23 cellular contexts compared by ENCODE assay signal in the genomic region with DNA sequence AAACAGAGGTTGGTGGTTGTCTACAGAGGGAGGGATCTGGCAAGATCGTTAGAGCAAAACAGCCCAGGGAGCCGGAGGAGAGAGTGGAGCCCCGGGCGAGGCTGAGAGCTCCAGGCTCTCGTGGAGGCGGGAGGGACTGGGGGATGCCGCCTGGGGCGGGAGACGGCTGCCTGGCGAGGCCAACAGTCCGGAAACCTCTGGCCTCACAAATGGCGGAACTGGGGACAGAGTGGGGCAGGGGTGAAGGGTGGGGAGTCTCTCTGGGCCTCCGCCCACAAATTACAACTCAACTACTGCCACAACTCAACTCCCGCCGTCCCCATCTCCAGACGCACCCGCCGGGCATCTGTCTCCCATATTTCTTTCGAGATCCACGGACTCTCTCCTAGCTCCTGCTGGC. TPM values are rescaled to one million over a fixed set of nuclear protein-coding genes. Genes with fewer than 3 reads are reported as not detected.
"Had no signal": no experiment of that assay in that cellular context is flagged by ENCODE, and none has a peak within 500 bp of the region (broad histone marks: within the 10 kb centered on the region; RNA-seq: fewer than 3 reads in every experiment).

No MANE protein-coding gene starts in this region.

- ATAC-seq: activated T-cell treated with anti-CD3 and anti-CD28 coated beads, Interleukin-2, amount 50 U/mL, for 72 hours; body of pancreas; foreskin keratinocyte; mucosa of descending colon; upper lobe of right lung had no signal

- H3K9ac ChIP-seq: neural progenitor cell had no signal

- H3K36me3 ChIP-seq: neural progenitor cell had no signal

- H3K9me3 Mint-ChIP-seq: activated CD4-positive, alpha-beta memory T cell treated with anti-CD3 and anti-CD28 coated beads for 36 hours; activated naive CD4-positive, alpha-beta T cell treated with anti-CD3 and anti-CD28 coated beads, Interleukin-2, amount 50 U/mL, for 24 hours; activated T-cell treated with anti-CD3 and anti-CD28 coated beads, Interleukin-2, amount 50 U/mL, for 72 hours; dendritic cell treated with granulocyte-macrophage colony-stimulating factor and Interleukin-4, amounts not matched to agents 40 ng/mL and 50 ng/mL, for 4 days; neural progenitor cell; T-helper 1 cell treated with Interleukin-12 subunit alpha and Interleukin-12 subunit beta and Interleukin-4 antibody, amounts not matched to agents 30 μg/mL and 1 μg/mL, for 36 hours had no signal

- H3K27ac Mint-ChIP-seq: activated CD4-positive, alpha-beta memory T cell treated with anti-CD3 and anti-CD28 coated beads for 36 hours; activated naive CD4-positive, alpha-beta T cell treated with anti-CD3 and anti-CD28 coated beads, Interleukin-2, amount 50 U/mL, for 24 hours; activated T-cell treated with anti-CD3 and anti-CD28 coated beads, Interleukin-2, amount 50 U/mL, for 72 hours; dendritic cell treated with granulocyte-macrophage colony-stimulating factor and Interleukin-4, amounts not matched to agents 40 ng/mL and 50 ng/mL, for 4 days; T-helper 1 cell treated with Interleukin-12 subunit alpha and Interleukin-12 subunit beta and Interleukin-4 antibody, amounts not matched to agents 30 μg/mL and 1 μg/mL, for 36 hours had no signal

- H3K27me3 ChIP-seq: body of pancreas, cardiac muscle cell, foreskin keratinocyte, neural progenitor cell, upper lobe of right lung had no signal

- H3K27me3 Mint-ChIP-seq: activated CD4-positive, alpha-beta memory T cell treated with anti-CD3 and anti-CD28 coated beads for 36 hours; activated naive CD4-positive, alpha-beta T cell treated with anti-CD3 and anti-CD28 coated beads, Interleukin-2, amount 50 U/mL, for 24 hours; dendritic cell treated with granulocyte-macrophage colony-stimulating factor and Interleukin-4, amounts not matched to agents 40 ng/mL and 50 ng/mL, for 4 days had no signal

- H3K9me3 ChIP-seq: body of pancreas, mucosa of descending colon, upper lobe of right lung had no signal

- H3K4me3 ChIP-seq: body of pancreas, cardiac muscle cell, mucosa of descending colon, neural progenitor cell, upper lobe of right lung had no signal

- H3K4me3 Mint-ChIP-seq: activated CD4-positive, alpha-beta memory T cell treated with anti-CD3 and anti-CD28 coated beads for 36 hours; activated naive CD4-positive, alpha-beta T cell treated with anti-CD3 and anti-CD28 coated beads, Interleukin-2, amount 50 U/mL, for 24 hours; activated T-cell treated with anti-CD3 and anti-CD28 coated beads, Interleukin-2, amount 50 U/mL, for 72 hours; dendritic cell treated with granulocyte-macrophage colony-stimulating factor and Interleukin-4, amounts not matched to agents 40 ng/mL and 50 ng/mL, for 4 days; neural progenitor cell; T-helper 1 cell treated with Interleukin-12 subunit alpha and Interleukin-12 subunit beta and Interleukin-4 antibody, amounts not matched to agents 30 μg/mL and 1 μg/mL, for 36 hours had no signal

- H3K27ac ChIP-seq: body of pancreas, cardiac muscle cell, foreskin keratinocyte, neural progenitor cell, upper lobe of right lung had no signal

- DNase-seq: activated CD4-positive, alpha-beta memory T cell treated with anti-CD3 and anti-CD28 coated beads for 36 hours; activated CD4-positive, alpha-beta T cell treated with anti-CD3 and anti-CD28 coated beads for 48 hours; activated gamma-delta T cell; activated T-cell treated with anti-CD3 and anti-CD28 coated beads, Interleukin-2, amount 50 U/mL, for 72 hours; anterior cingulate cortex; body of pancreas; effector CD8-positive, alpha-beta T cell; foreskin keratinocyte; mesenchymal stem cell; mucosa of descending colon; retina; stimulated activated CD4-positive, alpha-beta T cell treated with anti-CD3 and anti-CD28 coated beads, Interleukin-4, amount 100 ng/mL, for 1 hour; stimulated activated naive CD4-positive, alpha-beta T cell treated with Interleukin-2 at 50 U/mL for 16 hours; upper lobe of right lung had no signal

- H3K4me1 ChIP-seq: body of pancreas, foreskin keratinocyte, upper lobe of right lung had no signal

RNA-seq across cellular contexts. Expression of a gene that starts 47.7 kb away (rescaled TPM):
- total RNA-seq: activated CD4-positive, alpha-beta memory T cell treated with anti-CD3 and anti-CD28 coated beads for 36 hours; activated T-cell treated with anti-CD3 and anti-CD28 coated beads, Interleukin-2, amount 50 U/mL, for 72 hours; body of pancreas; chondrocyte; foreskin keratinocyte; lower leg skin; mucosa of descending colon; osteoblast; subcutaneous adipose tissue; upper lobe of right lung had no signal
- polyA plus RNA-seq: foreskin keratinocyte had no signal
